ENCODE assay signal across 2 cellular contexts in the genomic region with DNA sequence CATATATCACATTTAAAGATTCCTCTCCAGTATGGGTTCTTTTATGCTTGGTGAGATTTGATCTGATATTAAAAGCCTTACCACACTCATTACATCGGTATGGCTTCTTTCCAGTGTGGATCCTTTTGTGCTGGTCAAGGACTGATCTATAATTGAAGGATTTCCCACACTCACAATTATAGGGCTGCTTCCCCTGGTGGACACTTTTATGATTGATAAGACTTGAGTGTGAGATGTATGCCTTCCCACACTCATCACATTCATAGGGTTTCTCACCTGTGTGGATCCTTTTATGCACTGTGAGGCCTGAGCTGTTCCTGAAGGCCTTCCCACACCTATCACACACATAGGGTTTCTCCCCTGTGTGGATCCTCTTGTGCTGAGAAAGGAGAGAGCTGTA.
TF ChIP-seq lines count a peak whose summit lies in the region.

No MANE protein-coding gene starts in this region.

TF ChIP-seq in HEK293, 187 proteins besides CTCF, POLR2A, EP300 and RAD21:
- no peak for TF ChIP-seq ZNF292 (tag by site-specific recombination; IDR thresholded peaks at IDR 0.05; ENCODE audit: borderline replicate concordance, low read depth)
- TF ChIP-seq PRDM1 (tag by site-specific recombination; IDR thresholded peaks at IDR 0.05) = no peak
- TF ChIP-seq SETDB1 (IDR thresholded peaks at IDR 0.05; ENCODE audit: insufficient read length, low read length) = peak; percentile 55

TF ChIP-seq in K562, 482 proteins besides CTCF, POLR2A, EP300 and RAD21:
- peak; percentile 8; the same call in 1 of the 2 replicates for TF ChIP-seq SOX6 (IDR thresholded peaks at IDR 0.05)
- TF ChIP-seq ZNF75A (CRISPR knock-in tag; IDR thresholded peaks at IDR 0.05) = peak; percentile 96
- TF ChIP-seq, protein P1, sequence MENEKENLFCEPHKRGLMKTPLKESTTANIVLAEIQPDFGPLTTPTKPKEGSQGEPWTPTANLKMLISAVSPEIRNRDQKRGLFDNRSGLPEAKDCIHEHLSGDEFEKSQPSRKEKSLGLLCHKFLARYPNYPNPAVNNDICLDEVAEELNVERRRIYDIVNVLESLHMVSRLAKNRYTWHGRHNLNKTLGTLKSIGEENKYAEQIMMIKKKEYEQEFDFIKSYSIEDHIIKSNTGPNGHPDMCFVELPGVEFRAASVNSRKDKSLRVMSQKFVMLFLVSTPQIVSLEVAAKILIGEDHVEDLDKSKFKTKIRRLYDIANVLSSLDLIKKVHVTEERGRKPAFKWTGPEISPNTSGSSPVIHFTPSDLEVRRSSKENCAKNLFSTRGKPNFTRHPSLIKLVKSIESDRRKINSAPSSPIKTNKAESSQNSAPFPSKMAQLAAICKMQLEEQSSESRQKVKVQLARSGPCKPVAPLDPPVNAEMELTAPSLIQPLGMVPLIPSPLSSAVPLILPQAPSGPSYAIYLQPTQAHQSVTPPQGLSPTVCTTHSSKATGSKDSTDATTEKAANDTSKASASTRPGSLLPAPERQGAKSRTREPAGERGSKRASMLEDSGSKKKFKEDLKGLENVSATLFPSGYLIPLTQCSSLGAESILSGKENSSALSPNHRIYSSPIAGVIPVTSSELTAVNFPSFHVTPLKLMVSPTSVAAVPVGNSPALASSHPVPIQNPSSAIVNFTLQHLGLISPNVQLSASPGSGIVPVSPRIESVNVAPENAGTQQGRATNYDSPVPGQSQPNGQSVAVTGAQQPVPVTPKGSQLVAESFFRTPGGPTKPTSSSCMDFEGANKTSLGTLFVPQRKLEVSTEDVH (IDR thresholded peaks at IDR 0.05; ENCODE audit: low read depth, partially characterized antibody) = no peak
